ENCODE assay signal across 1 cellular context in the genomic region with DNA sequence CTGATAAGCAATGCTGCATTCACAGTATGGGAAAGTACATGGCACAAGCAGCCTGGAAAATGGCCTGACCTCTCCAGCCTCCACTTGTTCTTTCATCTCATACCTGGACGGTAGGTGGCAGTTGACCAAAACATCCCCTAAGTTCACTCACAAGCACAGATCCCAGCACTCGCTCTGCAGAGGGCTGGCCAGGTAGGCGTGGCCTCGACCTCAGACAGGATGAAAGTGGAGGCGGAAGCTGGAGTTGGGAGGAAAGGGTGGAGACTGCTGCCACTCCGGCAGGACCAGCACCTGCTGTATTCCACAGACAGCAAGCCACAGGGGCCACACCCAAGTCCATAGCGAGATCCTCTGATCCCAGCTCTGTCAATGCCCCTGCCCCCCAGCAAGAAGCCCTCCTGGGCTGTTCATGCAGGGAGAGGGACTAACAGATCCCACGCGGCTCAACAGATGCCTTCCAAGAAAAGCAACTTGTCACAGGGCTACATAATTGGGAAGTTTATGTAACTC.
TF ChIP-seq lines count a peak whose summit lies in the region.

No MANE protein-coding gene starts in this region.

TF ChIP-seq in SK-N-SH, 30 proteins besides CTCF, POLR2A, EP300 and RAD21 (continued from another document):
- no peak for TF ChIP-seq REST (IDR thresholded peaks at IDR 0.05; ENCODE audit: low read depth, low read length)
- no peak for TF ChIP-seq JUND (IDR thresholded peaks at IDR 0.05)
TF ChIP-seq in SK-N-SH: peak in this region for 1.
